15 cellular contexts compared by ENCODE assay signal in genomic region chr3:14415501-14415900, GRCh38. TPM values are rescaled to one million over a fixed set of nuclear protein-coding genes. Genes with fewer than 3 reads are reported as not detected.
DNase-seq lines count a peak whose midpoint lies in the region; ATAC-seq, FAIRE-seq and TF ChIP-seq lines count a peak whose summit lies in the region.
"Had no signal": no experiment of that assay in that cellular context is flagged by ENCODE, and none has a peak within 500 bp of the region (broad histone marks: within the 10 kb centered on the region; RNA-seq: fewer than 3 reads in every experiment).

No MANE protein-coding gene starts in this region.

- peaks cover 8 to 49% of the 10 kb centered on the region in 2 experiments for H4K20me1 ChIP-seq in H1 (replicated peaks in 1 of 2; ENCODE audit: control insufficient read depth in 1 of 2, insufficient read depth in 2 of 2, low read length in 2 of 2)

- peaks cover 49% of the 10 kb centered on the region for H3K36me3 Mint-ChIP-seq in stimulated activated effector memory CD8-positive, alpha-beta T cell treated with anti-CD3 and anti-CD28 coated beads, Interleukin-12 subunit alpha, Interleukin-12 subunit beta, amount 100 ng/mL, for 72 hours

- DNase-seq in ELF-1 (ENCODE audit: low read depth, low spot score) (peak; percentile 38), T1000 (lab: John Stamatoyannopoulos, UW) (peak; percentile 68), H1 (ENCODE audit: low read depth in 1 of 2, low spot score in 2 of 2) (no peak), activated gamma-delta T cell treated with Interleukin-2 at 50 U/mL for 16 hours (no peak), NCI-H1694 treated with DMSO at 0.1 percent for 48 hours (lab: John Stamatoyannopoulos, UW) (no peak), HT-29 (ENCODE audit: low spot score) (no peak)
- DNase-seq in stimulated activated effector memory CD8-positive, alpha-beta T cell treated with anti-CD3 and anti-CD28 coated beads, Interleukin-12 subunit alpha, Interleukin-12 subunit beta, amount 100 ng/mL, for 72 hours (ENCODE audit: low spot score in 2 of 2), result no peak
- DNase-seq: activated CD4-positive, alpha-beta T cell treated with anti-CD3 and anti-CD28 coated beads, Interleukin-2, amount 10 ng/mL, durations not matched to agents 24 days and 14 days; activated effector memory CD4-positive, alpha-beta T cell treated with Interleukin-2 at 50 U/mL for 16 hours; Calu3; NCI-H1048; NCI-H446 treated with DMSO at 0.1 percent for 48 hours; T-helper 2 cell had no signal

- no peak overlapping the region for H3K9ac ChIP-seq in H1 (replicated peaks in 1 of 4; ENCODE audit: extremely low read depth in 1 of 4, low read depth in 3 of 4, low read length in 3 of 4)

- H3K4me2 ChIP-seq in H1 (ENCODE audit: insufficient read depth in 1 of 2, low read depth in 2 of 2, low read length in 2 of 2), result no peak overlapping the region

- peak overlapping the region; percentile 11; the same call in 1 of the 2 replicates for H3K18ac ChIP-seq in H1 (ENCODE audit: extremely low read depth, low read length)

- H3K27ac Mint-ChIP-seq in stimulated activated effector memory CD8-positive, alpha-beta T cell treated with anti-CD3 and anti-CD28 coated beads, Interleukin-12 subunit alpha, Interleukin-12 subunit beta, amount 100 ng/mL, for 72 hours, result peak overlapping the region; percentile 18

- H3K79me2 ChIP-seq in H1 (ENCODE audit: control insufficient read depth in 1 of 2, insufficient read depth in 2 of 2, low read length in 2 of 2), result peaks cover 0 to 69% of the 10 kb centered on the region in 2 experiments; a peak in 2 of 4 replicates

- no peak overlapping the region for H2AFZ ChIP-seq in H1 (ENCODE audit: low read length)

- TF ChIP-seq CTCF in H1 (IDR thresholded peaks at IDR 0.05; ENCODE audit: control extremely low read depth in 1 of 3, insufficient read depth in 1 of 3, low read depth in 1 of 3, low read length in 3 of 3), result no peak

- H4K5ac ChIP-seq in H1 (ENCODE audit: insufficient read length, low read depth, low read length), result no peak overlapping the region

- peak overlapping the region; percentile 32; the same call in 1 of the 2 replicates for H2BK5ac ChIP-seq in H1 (ENCODE audit: low read depth, low read length)

- H3K14ac ChIP-seq in H1 (ENCODE audit: insufficient read length), result no peak overlapping the region

- POLR2A ChIA-PET in H1 (lab: Charles Lee; ENCODE audit: partially characterized antibody), result interaction anchor here (0.6 to 2.9 kb wide), 9 partner anchors 9 to 212 kb away, joined by 3 to 10 read pairs (median 3); no protein-coding TSS in a partner anchor

- H3K9me3 ChIP-seq in H1 (ENCODE audit: insufficient read depth in 2 of 2, low read depth in 1 of 2, low read length in 1 of 2), result no peaks in the 10 kb centered on the region

- H3K27me3 ChIP-seq in H1 (replicated peaks in 1 of 4; ENCODE audit: control insufficient read depth in 3 of 4, extremely low read depth in 1 of 4, insufficient read depth in 3 of 4, low read length in 3 of 4), result no peaks in the 10 kb centered on the region

- 86% methylated on average over 5 of the region's 5 CpGs; no CpG with 5 or more reads in 1 of the 2 experiments for WGBS in H1 (ENCODE audit: extremely low coverage in 1 of 2, insufficient coverage in 1 of 2, insufficient read length in 1 of 2, insufficient replicate concordance in 2 of 2, low coverage in 1 of 2, low lambda C conversion rate in 2 of 2, missing lambda C conversion rate in 1 of 2), 2 experiments

- no peak overlapping the region for H3K56ac ChIP-seq in H1 (replicated peaks; ENCODE audit: insufficient read length, low read depth, low read length)

- no peak overlapping the region for H2BK120ac ChIP-seq in H1 (replicated peaks; ENCODE audit: low read depth, low read length)

- TF ChIP-seq RAD21 in H1 (IDR thresholded peaks at IDR 0.05 in 1 of 2, conservative IDR thresholded peaks at IDR 0.05 in 1 of 2; ENCODE audit: low read depth in 2 of 2, low read length in 2 of 2), result no peak

- no peak for TF ChIP-seq POLR2A in H1 (IDR thresholded peaks at IDR 0.05; ENCODE audit: control extremely low read depth in 1 of 2, low read depth in 2 of 2, low read length in 2 of 2)

- H2AK5ac ChIP-seq in H1 (ENCODE audit: low read depth, low read length), result no peak overlapping the region

- FAIRE-seq in H1 (lab: Jason Lieb, UNC), result no peak

- H4K91ac ChIP-seq in H1 (replicated peaks; ENCODE audit: insufficient read length, low read length), result no peak overlapping the region

- H3K9me3 Mint-ChIP-seq in stimulated activated effector memory CD8-positive, alpha-beta T cell treated with anti-CD3 and anti-CD28 coated beads, Interleukin-12 subunit alpha, Interleukin-12 subunit beta, amount 100 ng/mL, for 72 hours, result no peaks in the 10 kb centered on the region
- H3K9me3 Mint-ChIP-seq: activated CD4-positive, alpha-beta T cell treated with anti-CD3 and anti-CD28 coated beads, Interleukin-2, amount 10 ng/mL, durations not matched to agents 24 days and 14 days; neural crest cell had no signal

- CTCF ChIA-PET in H1 (lab: Charles Lee; ENCODE audit: partially characterized antibody), result interaction anchor here (0.9 to 3.5 kb wide), 8 partner anchors 10 to 137 kb away, joined by 3 to 17 read pairs (median 4); no protein-coding TSS in a partner anchor

- no peak for TF ChIP-seq EP300 in H1 (IDR thresholded peaks at IDR 0.05; ENCODE audit: borderline replicate concordance in 1 of 2, low read depth in 2 of 2, low read length in 2 of 2)

- ATAC-seq in stimulated activated effector memory CD8-positive, alpha-beta T cell treated with anti-CD3 and anti-CD28 coated beads, Interleukin-12 subunit alpha, Interleukin-12 subunit beta, amount 100 ng/mL, for 72 hours, result no peak

- no peak overlapping the region for H3K4ac ChIP-seq in H1 (replicated peaks; ENCODE audit: insufficient read length, low read depth, low read length)

- no peak overlapping the region for H2BK20ac ChIP-seq in H1 (ENCODE audit: low read length)

- H3K4me3 Mint-ChIP-seq in stimulated activated effector memory CD8-positive, alpha-beta T cell treated with anti-CD3 and anti-CD28 coated beads, Interleukin-12 subunit alpha, Interleukin-12 subunit beta, amount 100 ng/mL, for 72 hours, result no peak overlapping the region
- H3K4me3 Mint-ChIP-seq: activated CD4-positive, alpha-beta T cell treated with anti-CD3 and anti-CD28 coated beads, Interleukin-2, amount 10 ng/mL, durations not matched to agents 24 days and 14 days; neural crest cell had no signal

- H3K27ac ChIP-seq in H1 (ENCODE audit: low read depth, low read length), result no peak overlapping the region

- H2BK15ac ChIP-seq in H1 (ENCODE audit: low read length), result 0 out of 2 replicates have a peak overlapping the region, but pooled peaks have one; percentile 81

- peaks cover 3 to 14% (median 8%) of the 10 kb centered on the region in 4 experiments; a peak in 5 of 8 replicates for H3K36me3 ChIP-seq in H1 (ENCODE audit: control insufficient read depth in 2 of 4, insufficient read depth in 4 of 4, low read length in 3 of 4)

- H3K79me1 ChIP-seq in H1 (ENCODE audit: low read depth, low read length), result peaks cover 20% of the 10 kb centered on the region

- H2BK12ac ChIP-seq in H1 (ENCODE audit: low read depth, low read length), result no peak overlapping the region

- H3K4me3 ChIP-seq in H1 (ENCODE audit: extremely low read depth in 1 of 4, insufficient read depth in 2 of 4, low read depth in 3 of 4, low read length in 4 of 4), result no peak overlapping the region
- H3K4me3 ChIP-seq: lung had no signal

- no peak overlapping the region for H3K23ac ChIP-seq in H1 (ENCODE audit: insufficient read length)

- H3K23me2 ChIP-seq in H1 (ENCODE audit: low read depth, low read length), result no peaks in the 10 kb centered on the region

- H3K4me1 ChIP-seq in H1 (replicated peaks in 1 of 4; ENCODE audit: control insufficient read depth in 3 of 4, insufficient read depth in 4 of 4, low read length in 3 of 4), result peaks cover 16 to 33% (median 20%) of the 10 kb centered on the region in 4 experiments

- H4K8ac ChIP-seq in H1 (ENCODE audit: extremely low read depth, insufficient read depth, low read length), result no peak overlapping the region

- H3K4me1 Mint-ChIP-seq in stimulated activated effector memory CD8-positive, alpha-beta T cell treated with anti-CD3 and anti-CD28 coated beads, Interleukin-12 subunit alpha, Interleukin-12 subunit beta, amount 100 ng/mL, for 72 hours, result peaks cover 47% of the 10 kb centered on the region

TF ChIP-seq in H1, 55 proteins besides CTCF, POLR2A, EP300 and RAD21:
- TF ChIP-seq EGR1 (IDR thresholded peaks at IDR 0.05; ENCODE audit: borderline replicate concordance, low read depth, low read length), result no peak
- TF ChIP-seq ATF3 (IDR thresholded peaks at IDR 0.05; ENCODE audit: insufficient read depth, low read depth, low read length), result no peak
- no peak for TF ChIP-seq SRF (IDR thresholded peaks at IDR 0.05; ENCODE audit: low read depth, low read length)
- TF ChIP-seq HDAC2 (IDR thresholded peaks at IDR 0.05; ENCODE audit: borderline replicate concordance in 1 of 2, low read depth in 2 of 2, low read length in 2 of 2), result no peak
- TF ChIP-seq EZH2 (IDR thresholded peaks at IDR 0.05; ENCODE audit: low read depth, low read length, severe bottlenecking), result no peak

RNA-seq across cellular contexts. Expression of gene SLC6A6, which starts 13.1 kb away (rescaled TPM):
- total RNA-seq in H1 (2021; fragmentation: NEBNext Ultra II Directional; extraction: Animal tissue kit (Norgen Biotek cat#: 25700)), result 140 and 144 TPM in 2 replicates
- 66.2 and 77.8 TPM in 2 replicates for polyA plus RNA-seq in H1 (2011; rRNA removed)
- 69.0 TPM for polyA plus RNA-seq in H1 (2011; cell fraction: cytosol; rRNA removed)
- polyA plus RNA-seq in H1 (2011; cell fraction: nucleus; rRNA removed), result 164 TPM
- polyA plus RNA-seq in H1 (2012, experiment 1 of 2), result 61.4 to 78.1 TPM (median 74.2 TPM) in 4 replicates
- polyA plus RNA-seq in H1 (2012, experiment 2 of 2), result 45.2 TPM
- polyA plus RNA-seq in H1 (2013, experiment 1 of 2), result 158 TPM
- 135 TPM for polyA plus RNA-seq in H1 (2013, experiment 2 of 2)
- polyA minus RNA-seq in H1 (2011; rRNA and poly(A)+ RNA removed), result 242 and 245 TPM in 2 replicates
- polyA minus RNA-seq in H1 (2011; cell fraction: cytosol; rRNA and poly(A)+ RNA removed), result 135 TPM
- polyA minus RNA-seq in H1 (2011; cell fraction: nucleus; rRNA and poly(A)+ RNA removed), result 104 TPM
- total RNA-seq in HT-29 (2014; rRNA removed; shearing (Covaris generic)), result 51.5 and 55.3 TPM in 2 replicates

Comparison
In these comparisons a context has a peak if more than half of its experiments do, and no peak if none do; other contexts are left out.
1. DNase-seq: peak in ELF-1 (single experiment) and T1000 (single experiment); none in H1 (0 of 2), stimulated activated effector memory CD8-positive, alpha-beta T cell treated with anti-CD3 and anti-CD28 coated beads, Interleukin-12 subunit alpha, Interleukin-12 subunit beta, amount 100 ng/mL, for 72 hours (0 of 2), activated gamma-delta T cell treated with Interleukin-2 at 50 U/mL for 16 hours (single experiment), NCI-H1694 treated with DMSO at 0.1 percent for 48 hours (single experiment) and HT-29 (single experiment).